Comparison of ENCODE assay signal across 1 cellular context in genomic region chr16:4693296-4693955, GRCh38.
TF ChIP-seq lines count a peak whose summit lies in the region.

Gene NUDT16L1 (plus strand): TSS chr16:4693562. CDS start chr16:4693727, 165 bp downstream.

TF ChIP-seq in HepG2, 621 proteins besides CTCF, POLR2A, EP300 and RAD21 (continued from another document and continues in another):
- TF ChIP-seq ZBTB40 (IDR thresholded peaks at IDR 0.05) = no peak
- no peak for TF ChIP-seq ZBTB40 (CRISPR knock-in tag; IDR thresholded peaks at IDR 0.05)
- TF ChIP-seq ISX (CRISPR knock-in tag; conservative IDR thresholded peaks at IDR 0.05) = no peak
- no peak for TF ChIP-seq CREM (IDR thresholded peaks at IDR 0.05)
- TF ChIP-seq CREM (CRISPR knock-in tag; IDR thresholded peaks at IDR 0.05) = no peak
- TF ChIP-seq YEATS2 (CRISPR knock-in tag; IDR thresholded peaks at IDR 0.05; ENCODE audit: borderline replicate concordance) = no peak
- no peak for TF ChIP-seq ZMAT3 (CRISPR knock-in tag; conservative IDR thresholded peaks at IDR 0.05)
- no peak for TF ChIP-seq ZNF460 (CRISPR knock-in tag; IDR thresholded peaks at IDR 0.05; ENCODE audit: borderline replicate concordance)
- TF ChIP-seq MIER2 (CRISPR knock-in tag; IDR thresholded peaks at IDR 0.05) = no peak
- no peak for TF ChIP-seq DMTF1 (CRISPR knock-in tag; IDR thresholded peaks at IDR 0.05)
- no peak for TF ChIP-seq ZZZ3 (CRISPR knock-in tag; IDR thresholded peaks at IDR 0.05; ENCODE audit: borderline replicate concordance)
- TF ChIP-seq, protein P1, sequence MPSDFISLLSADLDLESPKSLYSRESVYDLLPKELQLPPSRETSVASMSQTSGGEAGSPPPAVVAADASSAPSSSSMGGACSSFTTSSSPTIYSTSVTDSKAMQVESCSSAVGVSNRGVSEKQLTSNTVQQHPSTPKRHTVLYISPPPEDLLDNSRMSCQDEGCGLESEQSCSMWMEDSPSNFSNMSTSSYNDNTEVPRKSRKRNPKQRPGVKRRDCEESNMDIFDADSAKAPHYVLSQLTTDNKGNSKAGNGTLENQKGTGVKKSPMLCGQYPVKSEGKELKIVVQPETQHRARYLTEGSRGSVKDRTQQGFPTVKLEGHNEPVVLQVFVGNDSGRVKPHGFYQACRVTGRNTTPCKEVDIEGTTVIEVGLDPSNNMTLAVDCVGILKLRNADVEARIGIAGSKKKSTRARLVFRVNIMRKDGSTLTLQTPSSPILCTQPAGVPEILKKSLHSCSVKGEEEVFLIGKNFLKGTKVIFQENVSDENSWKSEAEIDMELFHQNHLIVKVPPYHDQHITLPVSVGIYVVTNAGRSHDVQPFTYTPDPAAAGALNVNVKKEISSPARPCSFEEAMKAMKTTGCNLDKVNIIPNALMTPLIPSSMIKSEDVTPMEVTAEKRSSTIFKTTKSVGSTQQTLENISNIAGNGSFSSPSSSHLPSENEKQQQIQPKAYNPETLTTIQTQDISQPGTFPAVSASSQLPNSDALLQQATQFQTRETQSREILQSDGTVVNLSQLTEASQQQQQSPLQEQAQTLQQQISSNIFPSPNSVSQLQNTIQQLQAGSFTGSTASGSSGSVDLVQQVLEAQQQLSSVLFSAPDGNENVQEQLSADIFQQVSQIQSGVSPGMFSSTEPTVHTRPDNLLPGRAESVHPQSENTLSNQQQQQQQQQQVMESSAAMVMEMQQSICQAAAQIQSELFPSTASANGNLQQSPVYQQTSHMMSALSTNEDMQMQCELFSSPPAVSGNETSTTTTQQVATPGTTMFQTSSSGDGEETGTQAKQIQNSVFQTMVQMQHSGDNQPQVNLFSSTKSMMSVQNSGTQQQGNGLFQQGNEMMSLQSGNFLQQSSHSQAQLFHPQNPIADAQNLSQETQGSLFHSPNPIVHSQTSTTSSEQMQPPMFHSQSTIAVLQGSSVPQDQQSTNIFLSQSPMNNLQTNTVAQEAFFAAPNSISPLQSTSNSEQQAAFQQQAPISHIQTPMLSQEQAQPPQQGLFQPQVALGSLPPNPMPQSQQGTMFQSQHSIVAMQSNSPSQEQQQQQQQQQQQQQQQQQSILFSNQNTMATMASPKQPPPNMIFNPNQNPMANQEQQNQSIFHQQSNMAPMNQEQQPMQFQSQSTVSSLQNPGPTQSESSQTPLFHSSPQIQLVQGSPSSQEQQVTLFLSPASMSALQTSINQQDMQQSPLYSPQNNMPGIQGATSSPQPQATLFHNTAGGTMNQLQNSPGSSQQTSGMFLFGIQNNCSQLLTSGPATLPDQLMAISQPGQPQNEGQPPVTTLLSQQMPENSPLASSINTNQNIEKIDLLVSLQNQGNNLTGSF (CRISPR knock-in tag; IDR thresholded peaks at IDR 0.05) = no peak
- TF ChIP-seq KDM2A (CRISPR knock-in tag; IDR thresholded peaks at IDR 0.05; ENCODE audit: borderline replicate concordance, low read depth) = peak; percentile 96
- no peak for TF ChIP-seq ZNF562 (CRISPR knock-in tag; IDR thresholded peaks at IDR 0.05; ENCODE audit: borderline replicate concordance)
- TF ChIP-seq ZNF781 (CRISPR knock-in tag; IDR thresholded peaks at IDR 0.05; ENCODE audit: borderline replicate concordance, not compliant biosample characterization) = no peak
- TF ChIP-seq NFIC (IDR thresholded peaks at IDR 0.05; ENCODE audit: low read length) = no peak
- peak; percentile 53; the same call in 1 of the 2 replicates for TF ChIP-seq NFKB2 (CRISPR knock-in tag; IDR thresholded peaks at IDR 0.05; ENCODE audit: borderline replicate concordance)
- TF ChIP-seq, protein P2, sequence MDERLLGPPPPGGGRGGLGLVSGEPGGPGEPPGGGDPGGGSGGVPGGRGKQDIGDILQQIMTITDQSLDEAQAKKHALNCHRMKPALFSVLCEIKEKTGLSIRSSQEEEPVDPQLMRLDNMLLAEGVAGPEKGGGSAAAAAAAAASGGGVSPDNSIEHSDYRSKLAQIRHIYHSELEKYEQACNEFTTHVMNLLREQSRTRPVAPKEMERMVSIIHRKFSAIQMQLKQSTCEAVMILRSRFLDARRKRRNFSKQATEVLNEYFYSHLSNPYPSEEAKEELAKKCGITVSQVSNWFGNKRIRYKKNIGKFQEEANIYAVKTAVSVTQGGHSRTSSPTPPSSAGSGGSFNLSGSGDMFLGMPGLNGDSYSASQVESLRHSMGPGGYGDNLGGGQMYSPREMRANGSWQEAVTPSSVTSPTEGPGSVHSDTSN (CRISPR knock-in tag; IDR thresholded peaks at IDR 0.05) = no peak
- no peak for TF ChIP-seq HNRNPH1 (optimal IDR thresholded peaks at IDR 0.05; ENCODE audit: low read depth, low read length)
- no peak for TF ChIP-seq KAT2B (IDR thresholded peaks at IDR 0.05; ENCODE audit: borderline replicate concordance, low read depth, low read length)
- TF ChIP-seq U2AF2 (IDR thresholded peaks at IDR 0.05; ENCODE audit: low read depth, low read length) = no peak
- TF ChIP-seq, protein P3, sequence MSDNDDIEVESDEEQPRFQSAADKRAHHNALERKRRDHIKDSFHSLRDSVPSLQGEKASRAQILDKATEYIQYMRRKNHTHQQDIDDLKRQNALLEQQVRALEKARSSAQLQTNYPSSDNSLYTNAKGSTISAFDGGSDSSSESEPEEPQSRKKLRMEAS (IDR thresholded peaks at IDR 0.05) = peak; percentile 47; the same call in 1 of the 2 replicates
- no peak; the same call in 1 of the 2 replicates for TF ChIP-seq HNRNPUL1 (IDR thresholded peaks at IDR 0.05; ENCODE audit: low read depth, low read length)
- no peak for TF ChIP-seq ZNF484 (CRISPR knock-in tag; IDR thresholded peaks at IDR 0.05; ENCODE audit: borderline replicate concordance, low read depth)
- no peak for TF ChIP-seq ARID2 (CRISPR knock-in tag; IDR thresholded peaks at IDR 0.05; ENCODE audit: borderline replicate concordance)
- TF ChIP-seq, protein P4, sequence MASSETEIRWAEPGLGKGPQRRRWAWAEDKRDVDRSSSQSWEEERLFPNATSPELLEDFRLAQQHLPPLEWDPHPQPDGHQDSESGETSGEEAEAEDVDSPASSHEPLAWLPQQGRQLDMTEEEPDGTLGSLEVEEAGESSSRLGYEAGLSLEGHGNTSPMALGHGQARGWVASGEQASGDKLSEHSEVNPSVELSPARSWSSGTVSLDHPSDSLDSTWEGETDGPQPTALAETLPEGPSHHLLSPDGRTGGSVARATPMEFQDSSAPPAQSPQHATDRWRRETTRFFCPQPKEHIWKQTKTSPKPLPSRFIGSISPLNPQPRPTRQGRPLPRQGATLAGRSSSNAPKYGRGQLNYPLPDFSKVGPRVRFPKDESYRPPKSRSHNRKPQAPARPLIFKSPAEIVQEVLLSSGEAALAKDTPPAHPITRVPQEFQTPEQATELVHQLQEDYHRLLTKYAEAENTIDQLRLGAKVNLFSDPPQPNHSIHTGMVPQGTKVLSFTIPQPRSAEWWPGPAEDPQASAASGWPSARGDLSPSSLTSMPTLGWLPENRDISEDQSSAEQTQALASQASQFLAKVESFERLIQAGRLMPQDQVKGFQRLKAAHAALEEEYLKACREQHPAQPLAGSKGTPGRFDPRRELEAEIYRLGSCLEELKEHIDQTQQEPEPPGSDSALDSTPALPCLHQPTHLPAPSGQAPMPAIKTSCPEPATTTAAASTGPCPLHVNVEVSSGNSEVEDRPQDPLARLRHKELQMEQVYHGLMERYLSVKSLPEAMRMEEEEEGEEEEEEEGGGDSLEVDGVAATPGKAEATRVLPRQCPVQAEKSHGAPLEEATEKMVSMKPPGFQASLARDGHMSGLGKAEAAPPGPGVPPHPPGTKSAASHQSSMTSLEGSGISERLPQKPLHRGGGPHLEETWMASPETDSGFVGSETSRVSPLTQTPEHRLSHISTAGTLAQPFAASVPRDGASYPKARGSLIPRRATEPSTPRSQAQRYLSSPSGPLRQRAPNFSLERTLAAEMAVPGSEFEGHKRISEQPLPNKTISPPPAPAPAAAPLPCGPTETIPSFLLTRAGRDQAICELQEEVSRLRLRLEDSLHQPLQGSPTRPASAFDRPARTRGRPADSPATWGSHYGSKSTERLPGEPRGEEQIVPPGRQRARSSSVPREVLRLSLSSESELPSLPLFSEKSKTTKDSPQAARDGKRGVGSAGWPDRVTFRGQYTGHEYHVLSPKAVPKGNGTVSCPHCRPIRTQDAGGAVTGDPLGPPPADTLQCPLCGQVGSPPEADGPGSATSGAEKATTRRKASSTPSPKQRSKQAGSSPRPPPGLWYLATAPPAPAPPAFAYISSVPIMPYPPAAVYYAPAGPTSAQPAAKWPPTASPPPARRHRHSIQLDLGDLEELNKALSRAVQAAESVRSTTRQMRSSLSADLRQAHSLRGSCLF (CRISPR knock-in tag; IDR thresholded peaks at IDR 0.05; ENCODE audit: borderline replicate concordance) = no peak
- no peak for TF ChIP-seq ZNF362 (CRISPR knock-in tag; IDR thresholded peaks at IDR 0.05; ENCODE audit: borderline replicate concordance)
- TF ChIP-seq ZSCAN29 (CRISPR knock-in tag; conservative IDR thresholded peaks at IDR 0.05) = no peak
- no peak for TF ChIP-seq ZNF576 (CRISPR knock-in tag; IDR thresholded peaks at IDR 0.05)
- TF ChIP-seq ZMYM2 (CRISPR knock-in tag; IDR thresholded peaks at IDR 0.05) = no peak
- TF ChIP-seq KLF6 (CRISPR knock-in tag; IDR thresholded peaks at IDR 0.05) = no peak
- TF ChIP-seq REL (CRISPR knock-in tag; conservative IDR thresholded peaks at IDR 0.05) = 0 out of 2 replicates have a peak, but pooled peaks have one; percentile 73
- TF ChIP-seq KMT2B (CRISPR knock-in tag; IDR thresholded peaks at IDR 0.05) = no peak
- peak; percentile 89 for TF ChIP-seq ZNF563 (CRISPR knock-in tag; IDR thresholded peaks at IDR 0.05)
